In the genomic region with DNA sequence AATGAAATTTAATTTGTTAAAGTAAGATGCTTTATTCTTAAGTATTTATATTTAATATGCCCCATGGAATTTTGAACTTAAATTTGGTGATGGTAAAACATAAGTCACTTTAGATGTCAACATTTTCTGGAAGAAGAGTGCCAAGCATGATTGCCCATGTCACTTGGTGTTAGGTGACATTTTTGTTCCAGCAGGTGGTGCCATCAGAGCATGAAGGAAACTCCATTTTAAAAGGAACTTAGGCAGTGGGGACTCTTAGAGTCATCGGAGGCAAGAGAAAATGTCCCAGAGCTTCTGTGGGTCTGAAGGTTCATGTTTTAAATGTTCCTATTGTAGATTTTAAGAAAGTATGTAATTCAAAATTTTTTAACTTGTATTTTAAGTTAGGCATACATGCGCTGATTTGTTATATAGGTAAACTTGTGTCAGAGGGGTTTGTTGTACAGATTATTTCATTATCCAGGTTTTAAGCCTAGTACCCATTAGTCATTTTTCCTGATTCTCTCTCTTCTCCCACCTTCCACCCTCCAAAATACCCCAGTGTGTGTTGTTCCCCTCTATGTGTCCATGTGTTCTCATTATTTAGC, we compare ENCODE assay signal across 9 cellular contexts.
DNase-seq lines count a peak whose midpoint lies in the region; ATAC-seq, FAIRE-seq and TF ChIP-seq lines count a peak whose summit lies in the region.
"Had no signal": no experiment of that assay in that cellular context is flagged by ENCODE, and none has a peak within 500 bp of the region (broad histone marks: within the 10 kb centered on the region; RNA-seq: fewer than 3 reads in every experiment).

No MANE protein-coding gene starts in this region.

- peak; percentile 56 for TF ChIP-seq CTCF in bronchial epithelial cell (IDR thresholded peaks at IDR 0.05; ENCODE audit: insufficient read depth, low read length, severe bottlenecking)
- TF ChIP-seq CTCF in CD8-positive, alpha-beta T cell (IDR thresholded peaks at IDR 0.05): no peak

- H3K36me3 Mint-ChIP-seq in CD8-positive, alpha-beta T cell: no peaks in the 10 kb centered on the region

- peak; percentile 45 for DNase-seq in NCI-H2171 treated with DMSO at 0.1 percent for 48 hours (lab: John Stamatoyannopoulos, UW)
- DNase-seq in NCI-H2171 (lab: John Stamatoyannopoulos, UW): no peak
- DNase-seq in NCI-H2107 (lab: John Stamatoyannopoulos, UW): peak; percentile 51
- DNase-seq in bronchial epithelial cell (ENCODE audit: low read depth): peak; percentile 52
- peak; percentile 15 for DNase-seq in mucosa of gallbladder (ENCODE audit: low spot score)
- DNase-seq in CD8-positive, alpha-beta T cell: no peak
- no peak for DNase-seq in central memory CD4-positive, alpha-beta T cell
- no peak for DNase-seq in NK-92 treated with Interleukin-12 subunit alpha and Interleukin-12 subunit beta, amount 100 ng/mL, for 24 hours (lab: John Stamatoyannopoulos, UW)

- intact Hi-C loops in CD8-positive, alpha-beta T cell (cut with DNase I, micrococcal nuclease): no loop called here

- peaks cover 19% of the 10 kb centered on the region for H3K9me3 Mint-ChIP-seq in CD8-positive, alpha-beta T cell

- H3K27ac ChIP-seq in CD8-positive, alpha-beta T cell (ENCODE audit: low read depth, low read length): no peak overlapping the region
- H3K27ac ChIP-seq: BLaER1 treated with 17β-estradiol and CSF1 and Interleukin-3, amounts not matched to agents 10 nM and 100 nM had no signal

- H3K4me3 ChIP-seq in bronchial epithelial cell (ENCODE audit: low read depth, low read length): no peak overlapping the region
- no peak overlapping the region for H3K4me3 ChIP-seq in CD8-positive, alpha-beta T cell (ENCODE audit: low read depth, low read length)
- H3K4me3 ChIP-seq: BLaER1 treated with 17β-estradiol and CSF1 and Interleukin-3, amounts not matched to agents 10 nM and 100 nM had no signal

- H3K9me3 ChIP-seq in CD8-positive, alpha-beta T cell (ENCODE audit: low read length): no peaks in the 10 kb centered on the region

- H3K27ac Mint-ChIP-seq in CD8-positive, alpha-beta T cell: no peak overlapping the region

- no peak overlapping the region for H3K4me3 Mint-ChIP-seq in CD8-positive, alpha-beta T cell

- H3K27me3 Mint-ChIP-seq in CD8-positive, alpha-beta T cell (ENCODE audit: low read depth): no peaks in the 10 kb centered on the region

- no peak for ATAC-seq in CD8-positive, alpha-beta T cell

- no peak for FAIRE-seq in bronchial epithelial cell (lab: Jason Lieb, UNC)

- no peaks in the 10 kb centered on the region for H3K4me1 Mint-ChIP-seq in CD8-positive, alpha-beta T cell (ENCODE audit: low read depth)

- no peaks in the 10 kb centered on the region for H3K36me3 ChIP-seq in bronchial epithelial cell (ENCODE audit: control insufficient read depth, insufficient read depth, low read length)
- H3K36me3 ChIP-seq in CD8-positive, alpha-beta T cell (ENCODE audit: insufficient read depth, low read length): no peaks in the 10 kb centered on the region

- CTCF ChIA-PET in CD8-positive, alpha-beta T cell (lab: Charles Lee): no interaction called here

- H3K27me3 ChIP-seq in bronchial epithelial cell (ENCODE audit: control insufficient read depth, insufficient read depth, low read length): no peaks in the 10 kb centered on the region
- H3K27me3 ChIP-seq in CD8-positive, alpha-beta T cell (ENCODE audit: insufficient read depth, low read length): no peaks in the 10 kb centered on the region
- H3K27me3 ChIP-seq: BLaER1 treated with 17β-estradiol and CSF1 and Interleukin-3, amounts not matched to agents 10 nM and 100 nM had no signal

- H3K4me1 ChIP-seq in CD8-positive, alpha-beta T cell (ENCODE audit: insufficient read depth, low read length): no peaks in the 10 kb centered on the region

- POLR2A ChIA-PET in CD8-positive, alpha-beta T cell (lab: Charles Lee): interaction anchor here (0.6 kb wide), 1 partner anchor 1177 kb away, joined by 3 read pairs; no protein-coding TSS in a partner anchor

Comparison
In these comparisons a context has a peak if more than half of its experiments do, and no peak if none do; other contexts are left out.
1. DNase-seq: peak in NCI-H2171 treated with DMSO at 0.1 percent for 48 hours (single experiment), NCI-H2107 (single experiment), bronchial epithelial cell (single experiment) and mucosa of gallbladder (single experiment); none in NCI-H2171 (single experiment), CD8-positive, alpha-beta T cell (0 of 7), central memory CD4-positive, alpha-beta T cell (single experiment) and NK-92 treated with Interleukin-12 subunit alpha and Interleukin-12 subunit beta, amount 100 ng/mL, for 24 hours (single experiment).